ENCODE assay signal across 2 cellular contexts in genomic region chr4:87956501-87956900, GRCh38.
TF ChIP-seq lines count a peak whose summit lies in the region.

No MANE protein-coding gene starts in this region.

TF ChIP-seq in GM23338, 12 proteins besides CTCF, POLR2A, EP300 and RAD21:
- TF ChIP-seq ETS1 (IDR thresholded peaks at IDR 0.05) (no peak), POLR2AphosphoS5 (IDR thresholded peaks at IDR 0.05; ENCODE audit: low read depth) (no peak)
TF ChIP-seq in GM23338: peak in this region for 0.

TF ChIP-seq in K562, 482 proteins besides CTCF, POLR2A, EP300 and RAD21:
- TF ChIP-seq TFE3 (CRISPR knock-in tag; IDR thresholded peaks at IDR 0.05) (peak; percentile 38; the same call in 1 of the 2 replicates), U2AF1 (optimal IDR thresholded peaks at IDR 0.05; ENCODE audit: low read depth, low read length) (no peak)
TF ChIP-seq in K562: peak in this region for 1.
